In the genomic region with DNA sequence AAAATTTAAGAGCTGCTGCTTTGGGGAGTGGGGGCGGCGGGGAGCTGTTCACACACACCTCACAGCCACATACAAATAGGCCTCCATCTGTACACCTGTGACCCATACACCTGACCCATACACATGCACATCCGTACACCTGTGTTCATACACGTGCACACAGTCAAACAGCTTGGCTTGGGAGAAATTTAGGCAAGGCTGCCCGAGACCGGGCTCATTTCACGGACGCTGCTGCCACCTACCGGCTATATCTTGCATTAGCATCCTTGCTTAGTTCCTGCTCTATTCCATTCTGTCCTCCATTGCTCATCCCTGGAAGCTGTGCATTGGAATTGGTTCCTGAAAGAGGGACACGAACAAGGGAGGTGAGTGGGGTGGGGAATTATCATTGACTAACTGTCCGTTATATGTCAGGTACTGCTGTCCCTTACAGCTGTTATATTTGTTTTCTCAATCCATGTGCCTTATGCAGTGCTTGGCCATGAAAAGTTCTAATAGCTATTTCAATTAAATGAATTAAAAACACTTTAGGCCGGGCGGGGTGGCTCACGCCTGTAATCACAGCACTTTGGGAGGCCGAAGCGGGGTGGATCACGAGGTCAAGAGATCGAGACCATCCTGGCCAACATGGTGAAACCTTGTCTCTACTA, we compare ENCODE assay signal across 8 cellular contexts. TPM values are rescaled to one million over a fixed set of nuclear protein-coding genes. Genes with fewer than 3 reads are reported as not detected.
DNase-seq lines count a peak whose midpoint lies in the region; ATAC-seq and TF ChIP-seq lines count a peak whose summit lies in the region.

No MANE protein-coding gene starts in this region.

- CTCF ChIA-PET in activated CD4-positive, alpha-beta T cell treated with anti-CD3 and anti-CD28 coated beads, Interleukin-2, amount 10 ng/mL, durations not matched to agents 7 days and 5 days (lab: Charles Lee): interaction anchor here (0.5 to 3.5 kb wide), 40 partner anchors 9 to 800 kb away, joined by 3 to 17 read pairs (median 4); a partner anchor contains a TSS

- peak in 1 of 3 donors; percentile 71 for TF ChIP-seq CTCF in lower leg skin (IDR thresholded peaks at IDR 0.05)

- H3K27ac Mint-ChIP-seq in activated CD4-positive, alpha-beta T cell treated with anti-CD3 and anti-CD28 coated beads, Interleukin-2, amount 10 ng/mL, durations not matched to agents 7 days and 5 days: no peak overlapping the region

- intact Hi-C loops in lower leg skin (cut with DNase I; ENCODE audit: low total_unique reads): no loop called here

- POLR2A ChIA-PET in activated CD4-positive, alpha-beta T cell treated with anti-CD3 and anti-CD28 coated beads, Interleukin-2, amount 10 ng/mL, durations not matched to agents 7 days and 5 days (lab: Charles Lee): interaction anchor here (0.6 kb wide), 1 partner anchor 164 kb away, joined by 5 read pairs; no protein-coding TSS in a partner anchor

- peak; percentile 41 for ATAC-seq in HG03175 (IDR thresholded peaks at IDR 0.05; ENCODE audit: unreplicated experiment)
- no peak for ATAC-seq in HG02678 (IDR thresholded peaks at IDR 0.05; ENCODE audit: unreplicated experiment)

- H3K4me3 Mint-ChIP-seq in activated CD4-positive, alpha-beta T cell treated with anti-CD3 and anti-CD28 coated beads, Interleukin-2, amount 10 ng/mL, durations not matched to agents 7 days and 5 days: no peak overlapping the region

- DNase-seq in Caki2 (ENCODE audit: low read depth): peak; percentile 59
- DNase-seq in NCI-H69 (lab: John Stamatoyannopoulos, UW): peak; percentile 84
- peak; percentile 82 for DNase-seq in activated CD4-positive, alpha-beta T cell treated with anti-CD3 and anti-CD28 coated beads, Interleukin-2, amount 10 ng/mL, durations not matched to agents 7 days and 5 days
- DNase-seq in dedifferentiated amniotic fluid mesenchymal stem cell (ENCODE audit: extremely low spot score): peak; percentile 58
- DNase-seq in lower leg skin (ENCODE audit: low spot score in 2 of 2): peak; percentile 66 to 96
- peak; percentile 73 for DNase-seq in stimulated activated CD8-positive, alpha-beta memory T cell treated with anti-CD3 and anti-CD28 coated beads, Interleukin-12 subunit alpha, Interleukin-12 subunit beta, amount 100 ng/mL, for 1 hour (ENCODE audit: low read depth)

- in situ Hi-C loops in Caki2 (cut with HindIII; ENCODE audit: low pct_unique_long_range_greater_than_20kb, low sequenced_read_pairs): no loop called here

- peaks cover 2% of the 10 kb centered on the region for H3K27me3 Mint-ChIP-seq in activated CD4-positive, alpha-beta T cell treated with anti-CD3 and anti-CD28 coated beads, Interleukin-2, amount 10 ng/mL, durations not matched to agents 7 days and 5 days

- H3K9me3 Mint-ChIP-seq in activated CD4-positive, alpha-beta T cell treated with anti-CD3 and anti-CD28 coated beads, Interleukin-2, amount 10 ng/mL, durations not matched to agents 7 days and 5 days: no peaks in the 10 kb centered on the region

- TF ChIP-seq POLR2A in lower leg skin (IDR thresholded peaks at IDR 0.05): no peak

- no peaks in the 10 kb centered on the region for H3K36me3 Mint-ChIP-seq in activated CD4-positive, alpha-beta T cell treated with anti-CD3 and anti-CD28 coated beads, Interleukin-2, amount 10 ng/mL, durations not matched to agents 7 days and 5 days (ENCODE audit: low read depth)

- no peak overlapping the region for H3K4me3 ChIP-seq in lower leg skin (ENCODE audit: low read depth, poor library complexity, severe bottlenecking)

- WGBS in lower leg skin, 2 donors: 23 to 27% methylated on average over 18 of the region's 18 CpGs

- peaks cover 12% of the 10 kb centered on the region for H3K4me1 Mint-ChIP-seq in activated CD4-positive, alpha-beta T cell treated with anti-CD3 and anti-CD28 coated beads, Interleukin-2, amount 10 ng/mL, durations not matched to agents 7 days and 5 days

RNA-seq across cellular contexts. Expression of a gene that starts 37.1 kb away (rescaled TPM):
- 11.8 and 17.6 TPM in 2 replicates for total RNA-seq in Caki2 (2014; rRNA removed; shearing (Covaris generic); ENCODE audit: low replicate concordance)
- total RNA-seq in activated CD4-positive, alpha-beta T cell treated with anti-CD3 and anti-CD28 coated beads, Interleukin-2, amount 10 ng/mL, durations not matched to agents 7 days and 5 days: 100 to 1,000 TPM; 163 to 198 TPM
- 10 to 100 TPM; 41.1 to 60.2 (median 50.3) TPM for total RNA-seq in lower leg skin
